Comparison of ENCODE assay signal across 13 cellular contexts in genomic region chrX:134622813-134623185, GRCh38. TPM values are rescaled to one million over a fixed set of nuclear protein-coding genes. Genes with fewer than 3 reads are reported as not detected.
DNase-seq lines count a peak whose midpoint lies in the region; TF ChIP-seq lines count a peak whose summit lies in the region.
"Had no signal": no experiment of that assay in that cellular context is flagged by ENCODE, and none has a peak within 500 bp of the region (broad histone marks: within the 10 kb centered on the region; RNA-seq: fewer than 3 reads in every experiment).

No MANE protein-coding gene starts in this region.

- H3K27me3 ChIP-seq in KMS-11 (ENCODE audit: insufficient read depth, low read depth), result no peaks in the 10 kb centered on the region

- in situ Hi-C loops in astrocyte of the spinal cord (cut with HindIII; ENCODE audit: low sequenced_read_pairs), result no loop called here

- peak overlapping the region; percentile 68; the same call in 1 of the 2 replicates for H3K9ac ChIP-seq in KMS-11

- no peaks in the 10 kb centered on the region for H4K20me1 ChIP-seq in KMS-11 (ENCODE audit: insufficient read depth)

- TF ChIP-seq CTCF in AG10803 (conservative IDR thresholded peaks at IDR 0.05; ENCODE audit: low read length) (no peak), KMS-11 (conservative IDR thresholded peaks at IDR 0.05; ENCODE audit: low read depth, low read length) (no peak), astrocyte of the spinal cord (IDR thresholded peaks at IDR 0.05; ENCODE audit: low read depth, low read length) (no peak)

- H3K4me3 ChIP-seq in AG10803 (ENCODE audit: low read length) (no peak overlapping the region), KMS-11 (IDR thresholded peaks at IDR 0.05; ENCODE audit: insufficient read depth, low read depth, low read length) (no peak overlapping the region), astrocyte of the spinal cord (ENCODE audit: low read depth, low read length) (no peak overlapping the region)
- H3K4me3 ChIP-seq: mucosa of descending colon had no signal

- peak overlapping the region; percentile 96 for H3K27ac ChIP-seq in KMS-11

- H2AFZ ChIP-seq in KMS-11 (ENCODE audit: low read depth), result peak overlapping the region; percentile 72; the same call in 1 of the 2 replicates

- H3K4me1 ChIP-seq in KMS-11 (ENCODE audit: low read depth, poor library complexity, severe bottlenecking), result peaks cover 40% of the 10 kb centered on the region

- H3K79me2 ChIP-seq in KMS-11 (ENCODE audit: insufficient read depth, low read depth), result no peaks in the 10 kb centered on the region

- no peaks in the 10 kb centered on the region for H3K36me3 ChIP-seq in KMS-11 (ENCODE audit: insufficient read depth)

- peak overlapping the region; percentile 64 for H3K4me2 ChIP-seq in KMS-11

- DNase-seq in AG10803 (ENCODE audit: low read depth) (peak; percentile 51), astrocyte of the spinal cord (ENCODE audit: low read depth, low spot score) (peak; percentile 33), islet precursor cell (peak; percentile 59), HK-2 (ENCODE audit: unreplicated experiment) (no peak), mucosa of gallbladder (ENCODE audit: low spot score) (no peak), iPS-NIHi11 (ENCODE audit: low spot score) (no peak), SK-N-DZ (ENCODE audit: low spot score) (no peak)
- DNase-seq: activated CD8-positive, alpha-beta memory T cell treated with anti-CD3 and anti-CD28 coated beads for 24 hours; activated effector memory CD4-positive, alpha-beta T cell treated with anti-CD3 and anti-CD28 coated beads, Interleukin-2, amount 50 U/mL, for 16 hours; mucosa of descending colon; NCI-H2081; SHP77 treated with DMSO at 0.1 percent for 48 hours had no signal

RNA-seq across cellular contexts. Expression of gene PLAC1, which starts 35.5 kb away (rescaled TPM):
- total RNA-seq in mucosa of gallbladder, result not detected
- 4.8 and 6.7 TPM in 2 replicates for polyA plus RNA-seq in SK-N-DZ (2014; cell fraction: cytosol; rRNA removed)
- polyA plus RNA-seq in SK-N-DZ (2014; cell fraction: nucleus; rRNA removed), result 1.0 and 2.4 TPM in 2 replicates
- total RNA-seq: mucosa of descending colon had no signal

Comparison
In these comparisons a context has a peak if more than half of its experiments do, and no peak if none do; other contexts are left out.
1. DNase-seq: peak in AG10803 (single experiment), astrocyte of the spinal cord (single experiment) and islet precursor cell (single experiment); none in HK-2 (single experiment), mucosa of gallbladder (single experiment), iPS-NIHi11 (single experiment) and SK-N-DZ (single experiment).